Comparison of ENCODE assay signal across 1 cellular context in the genomic region with DNA sequence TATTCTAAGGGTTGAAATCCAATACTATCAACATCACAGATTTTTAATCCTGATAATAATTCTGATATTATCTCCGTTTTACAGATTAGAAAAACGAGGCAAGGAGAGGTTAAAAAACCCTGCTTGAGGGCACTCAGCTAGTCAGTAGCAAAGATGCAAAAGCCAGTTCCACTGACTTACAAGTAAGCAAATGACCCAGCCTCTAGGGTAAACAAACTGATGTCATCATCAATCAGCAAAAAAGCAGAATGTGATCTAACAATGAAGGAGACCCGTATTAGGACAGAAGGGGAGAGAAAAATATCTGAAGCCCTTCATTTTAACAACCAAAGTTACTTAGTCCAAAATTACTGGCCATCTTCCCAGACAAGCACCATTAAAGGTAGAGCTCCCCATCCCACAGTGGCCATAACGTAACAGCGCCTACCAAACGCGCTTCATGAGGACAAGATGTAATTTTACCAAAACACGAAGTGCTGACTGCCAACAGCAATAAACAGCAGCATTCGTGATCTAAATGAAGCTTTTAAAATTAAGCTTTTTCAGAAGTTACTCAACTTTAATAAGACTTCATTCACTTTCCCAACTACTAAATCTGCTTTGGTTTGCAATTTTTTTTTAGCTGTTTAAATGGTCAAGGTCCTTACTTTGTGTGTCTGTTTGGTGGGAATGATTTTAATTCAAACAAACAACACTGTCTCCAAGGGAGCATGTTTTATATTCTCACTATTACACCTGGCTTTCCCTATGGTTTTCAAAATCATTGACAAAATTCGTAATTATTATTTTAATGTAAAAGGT.
TF ChIP-seq lines count a peak whose summit lies in the region.

No MANE protein-coding gene starts in this region.

TF ChIP-seq in GM23338, 12 proteins besides CTCF, POLR2A, EP300 and RAD21 (continued from another document):
- TF ChIP-seq, protein P1, sequence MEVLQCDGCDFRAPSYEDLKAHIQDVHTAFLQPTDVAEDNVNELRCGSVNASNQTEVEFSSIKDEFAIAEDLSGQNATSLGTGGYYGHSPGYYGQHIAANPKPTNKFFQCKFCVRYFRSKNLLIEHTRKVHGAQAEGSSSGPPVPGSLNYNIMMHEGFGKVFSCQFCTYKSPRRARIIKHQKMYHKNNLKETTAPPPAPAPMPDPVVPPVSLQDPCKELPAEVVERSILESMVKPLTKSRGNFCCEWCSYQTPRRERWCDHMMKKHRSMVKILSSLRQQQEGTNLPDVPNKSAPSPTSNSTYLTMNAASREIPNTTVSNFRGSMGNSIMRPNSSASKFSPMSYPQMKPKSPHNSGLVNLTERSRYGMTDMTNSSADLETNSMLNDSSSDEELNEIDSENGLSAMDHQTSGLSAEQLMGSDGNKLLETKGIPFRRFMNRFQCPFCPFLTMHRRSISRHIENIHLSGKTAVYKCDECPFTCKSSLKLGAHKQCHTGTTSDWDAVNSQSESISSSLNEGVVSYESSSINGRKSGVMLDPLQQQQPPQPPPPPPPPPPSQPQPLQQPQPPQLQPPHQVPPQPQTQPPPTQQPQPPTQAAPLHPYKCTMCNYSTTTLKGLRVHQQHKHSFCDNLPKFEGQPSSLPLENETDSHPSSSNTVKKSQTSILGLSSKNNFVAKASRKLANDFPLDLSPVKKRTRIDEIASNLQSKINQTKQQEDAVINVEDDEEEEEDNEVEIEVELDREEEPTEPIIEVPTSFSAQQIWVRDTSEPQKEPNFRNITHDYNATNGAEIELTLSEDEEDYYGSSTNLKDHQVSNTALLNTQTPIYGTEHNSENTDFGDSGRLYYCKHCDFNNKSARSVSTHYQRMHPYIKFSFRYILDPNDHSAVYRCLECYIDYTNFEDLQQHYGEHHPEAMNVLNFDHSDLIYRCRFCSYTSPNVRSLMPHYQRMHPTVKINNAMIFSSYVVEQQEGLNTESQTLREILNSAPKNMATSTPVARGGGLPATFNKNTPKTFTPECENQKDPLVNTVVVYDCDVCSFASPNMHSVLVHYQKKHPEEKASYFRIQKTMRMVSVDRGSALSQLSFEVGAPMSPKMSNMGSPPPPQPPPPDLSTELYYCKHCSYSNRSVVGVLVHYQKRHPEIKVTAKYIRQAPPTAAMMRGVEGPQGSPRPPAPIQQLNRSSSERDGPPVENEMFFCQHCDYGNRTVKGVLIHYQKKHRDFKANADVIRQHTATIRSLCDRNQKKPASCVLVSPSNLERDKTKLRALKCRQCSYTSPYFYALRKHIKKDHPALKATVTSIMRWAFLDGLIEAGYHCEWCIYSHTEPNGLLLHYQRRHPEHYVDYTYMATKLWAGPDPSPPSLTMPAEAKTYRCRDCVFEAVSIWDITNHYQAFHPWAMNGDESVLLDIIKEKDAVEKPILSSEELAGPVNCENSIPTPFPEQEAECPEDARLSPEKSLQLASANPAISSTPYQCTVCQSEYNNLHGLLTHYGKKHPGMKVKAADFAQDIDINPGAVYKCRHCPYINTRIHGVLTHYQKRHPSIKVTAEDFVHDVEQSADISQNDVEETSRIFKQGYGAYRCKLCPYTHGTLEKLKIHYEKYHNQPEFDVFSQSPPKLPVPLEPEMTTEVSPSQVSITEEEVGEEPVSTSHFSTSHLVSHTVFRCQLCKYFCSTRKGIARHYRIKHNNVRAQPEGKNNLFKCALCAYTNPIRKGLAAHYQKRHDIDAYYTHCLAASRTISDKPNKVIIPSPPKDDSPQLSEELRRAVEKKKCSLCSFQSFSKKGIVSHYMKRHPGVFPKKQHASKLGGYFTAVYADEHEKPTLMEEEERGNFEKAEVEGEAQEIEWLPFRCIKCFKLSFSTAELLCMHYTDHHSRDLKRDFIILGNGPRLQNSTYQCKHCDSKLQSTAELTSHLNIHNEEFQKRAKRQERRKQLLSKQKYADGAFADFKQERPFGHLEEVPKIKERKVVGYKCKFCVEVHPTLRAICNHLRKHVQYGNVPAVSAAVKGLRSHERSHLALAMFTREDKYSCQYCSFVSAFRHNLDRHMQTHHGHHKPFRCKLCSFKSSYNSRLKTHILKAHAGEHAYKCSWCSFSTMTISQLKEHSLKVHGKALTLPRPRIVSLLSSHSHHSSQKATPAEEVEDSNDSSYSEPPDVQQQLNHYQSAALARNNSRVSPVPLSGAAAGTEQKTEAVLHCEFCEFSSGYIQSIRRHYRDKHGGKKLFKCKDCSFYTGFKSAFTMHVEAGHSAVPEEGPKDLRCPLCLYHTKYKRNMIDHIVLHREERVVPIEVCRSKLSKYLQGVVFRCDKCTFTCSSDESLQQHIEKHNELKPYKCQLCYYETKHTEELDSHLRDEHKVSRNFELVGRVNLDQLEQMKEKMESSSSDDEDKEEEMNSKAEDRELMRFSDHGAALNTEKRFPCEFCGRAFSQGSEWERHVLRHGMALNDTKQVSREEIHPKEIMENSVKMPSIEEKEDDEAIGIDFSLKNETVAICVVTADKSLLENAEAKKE (CRISPR knock-in tag; IDR thresholded peaks at IDR 0.05) = no peak
- TF ChIP-seq CREB1 (CRISPR knock-in tag; IDR thresholded peaks at IDR 0.05; ENCODE audit: low read depth) (no peak), ETS1 (IDR thresholded peaks at IDR 0.05) (no peak), STAT1 (IDR thresholded peaks at IDR 0.05; ENCODE audit: unreplicated experiment) (no peak), NANOG (IDR thresholded peaks at IDR 0.05; ENCODE audit: borderline replicate concordance) (no peak), EZH2 (IDR thresholded peaks at IDR 0.05; ENCODE audit: low read depth, unreplicated experiment) (no peak), EZH2phosphoT487 (IDR thresholded peaks at IDR 0.05; ENCODE audit: unreplicated experiment) (no peak), ZNF331 (CRISPR knock-in tag; IDR thresholded peaks at IDR 0.05; ENCODE audit: low read depth) (no peak), JUNB (IDR thresholded peaks at IDR 0.05; ENCODE audit: unreplicated experiment) (no peak)
